26 cellular contexts compared by ENCODE assay signal in the genomic region with DNA sequence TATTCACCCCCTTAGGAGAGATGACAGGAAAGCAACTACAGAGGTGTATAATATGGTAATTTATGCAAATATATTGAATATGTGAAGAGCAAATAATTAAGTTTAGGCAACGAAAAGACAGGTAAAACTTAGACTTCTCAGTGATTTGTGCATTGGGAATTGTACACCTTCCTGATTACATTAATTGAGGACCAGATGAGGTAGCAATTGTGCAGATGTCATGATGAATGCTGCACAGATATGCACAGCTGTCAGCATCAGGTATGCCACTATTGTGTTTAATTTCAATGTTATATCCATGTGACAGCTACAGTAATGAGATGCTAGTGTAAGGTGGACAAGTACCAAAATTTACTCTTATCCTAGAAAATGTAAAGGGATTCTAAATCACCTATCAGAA.
"Had no signal": no experiment of that assay in that cellular context is flagged by ENCODE, and none has a peak within 500 bp of the region (broad histone marks: within the 10 kb centered on the region; RNA-seq: fewer than 3 reads in every experiment).

No MANE protein-coding gene starts in this region.

- H3K4me3 ChIP-seq: stomach, suprapubic skin, testis, thoracic aorta, thyroid gland, tibial artery, tibial nerve, transverse colon, upper lobe of left lung, upper lobe of right lung, uterus, vagina had no signal

- H3K27me3 ChIP-seq: stomach, suprapubic skin, testis, thyroid gland, tibial artery, tibial nerve, transverse colon, upper lobe of left lung, upper lobe of right lung, uterus, vagina had no signal

- H3K27ac ChIP-seq: stomach, suprapubic skin, testis, thoracic aorta, thyroid gland, tibial artery, tibial nerve, transverse colon, upper lobe of left lung, upper lobe of right lung, uterus, vagina had no signal

- H3K9me3 ChIP-seq: suprapubic skin, testis, thoracic aorta, thyroid gland, tibial artery, transverse colon, upper lobe of right lung, vagina had no signal

- H3K36me3 ChIP-seq: stomach, suprapubic skin, thoracic aorta, thyroid gland, tibial artery, tibial nerve, transverse colon, upper lobe of left lung, upper lobe of right lung, uterus, vagina had no signal

- DNase-seq: stimulated activated CD4-positive, alpha-beta T cell treated with anti-CD3 and anti-CD28 coated beads, Interleukin-2, amount 100 ng/mL, for 48 hours; stimulated activated CD4-positive, alpha-beta T cell treated with anti-CD3 and anti-CD28 coated beads, Interleukin-4, amount 100 ng/mL, for 1 hour; stimulated activated CD4-positive, alpha-beta T cell treated with anti-CD3 and anti-CD28 coated beads, Interleukin-4, amount 100 ng/mL, for 24 hours; stimulated activated CD4-positive, alpha-beta T cell treated with anti-CD3 and anti-CD28 coated beads, Interleukin-4, amount 100 ng/mL, for 4 hours; stimulated activated CD8-positive, alpha-beta memory T cell treated with anti-CD3 and anti-CD28 coated beads, Interleukin-4, amount 100 ng/mL, for 48 hours; stimulated activated naive B cell treated with anti-CD40 and anti-IgM and Interleukin-4, amounts not matched to agents 10 μg/mL and 1 μg/mL and 100 μg/mL, for 72 hours; stimulated activated naive CD4-positive, alpha-beta T cell; stimulated activated naive CD4-positive, alpha-beta T cell treated with Interleukin-2 at 50 U/mL for 16 hours; stimulated activated naive CD8-positive, alpha-beta T cell treated with anti-CD3 and anti-CD28 coated beads, Interleukin-15, amount 100 ng/mL, for 72 hours; stimulated activated naive CD8-positive, alpha-beta T cell treated with anti-CD3 and anti-CD28 coated beads, Interleukin-15, Interleukin-2, amounts not matched to agents 100 U/mL and 50 U/mL, for 24 hours; stomach; substantia nigra; testis; thyroid gland; tibial artery; transverse colon; trophoblast cell; upper lobe of left lung; upper lobe of right lung; uterus had no signal

- ATAC-seq: stimulated activated effector memory CD8-positive, alpha-beta T cell treated with anti-CD3 and anti-CD28 coated beads, Interleukin-12 subunit alpha, Interleukin-12 subunit beta, amount 100 ng/mL, for 72 hours; stimulated activated memory B cell treated with anti-CD40 and anti-IgM and Interleukin-4, amounts not matched to agents 10 μg/mL and 1 μg/mL and 100 μg/mL, for 72 hours; stimulated activated naive B cell treated with anti-CD40 and anti-IgM and Interleukin-4, amounts not matched to agents 10 μg/mL and 1 μg/mL and 100 μg/mL, for 72 hours; stimulated activated naive CD8-positive, alpha-beta T cell treated with anti-CD3 and anti-CD28 coated beads, Interleukin-15, amount 100 ng/mL, for 72 hours; stimulated activated naive CD8-positive, alpha-beta T cell treated with anti-CD3 and anti-CD28 coated beads, Interleukin-15, Interleukin-2, amounts not matched to agents 100 U/mL and 50 U/mL, for 24 hours; upper lobe of right lung had no signal
